In genomic region chr11:98545544-98546175, GRCh38 we compare ENCODE assay signal across 17 cellular contexts.
"Had no signal": no experiment of that assay in that cellular context is flagged by ENCODE, and none has a peak within 500 bp of the region (broad histone marks: within the 10 kb centered on the region; RNA-seq: fewer than 3 reads in every experiment).

No MANE protein-coding gene starts in this region.

- H3K4me3 Mint-ChIP-seq: endodermal cell; mesothelial cell of epicardium; natural killer cell; stimulated activated memory B cell treated with anti-CD40 and anti-IgM and Interleukin-4, amounts not matched to agents 10 μg/mL and 1 μg/mL and 100 μg/mL, for 72 hours; stimulated activated naive CD8-positive, alpha-beta T cell treated with anti-CD3 and anti-CD28 coated beads, Interleukin-15, Interleukin-2, amounts not matched to agents 100 ng/mL and 50 ng/mL, for 24 hours had no signal

- H3K27ac Mint-ChIP-seq: endodermal cell; mesothelial cell of epicardium; natural killer cell; stimulated activated memory B cell treated with anti-CD40 and anti-IgM and Interleukin-4, amounts not matched to agents 10 μg/mL and 1 μg/mL and 100 μg/mL, for 72 hours; stimulated activated naive CD8-positive, alpha-beta T cell treated with anti-CD3 and anti-CD28 coated beads, Interleukin-15, Interleukin-2, amounts not matched to agents 100 ng/mL and 50 ng/mL, for 24 hours had no signal

- H3K27me3 ChIP-seq: colonic mucosa, foreskin keratinocyte, spleen, tibial artery, upper lobe of left lung, uterus had no signal

- H3K27me3 Mint-ChIP-seq: stimulated activated memory B cell treated with anti-CD40 and anti-IgM and Interleukin-4, amounts not matched to agents 10 μg/mL and 1 μg/mL and 100 μg/mL, for 72 hours; stimulated activated naive CD8-positive, alpha-beta T cell treated with anti-CD3 and anti-CD28 coated beads, Interleukin-15, Interleukin-2, amounts not matched to agents 100 ng/mL and 50 ng/mL, for 24 hours had no signal

- H3K4me1 Mint-ChIP-seq: endodermal cell; mesothelial cell of epicardium; natural killer cell; stimulated activated memory B cell treated with anti-CD40 and anti-IgM and Interleukin-4, amounts not matched to agents 10 μg/mL and 1 μg/mL and 100 μg/mL, for 72 hours had no signal

- DNase-seq: colonic mucosa; dermis blood vessel endothelial cell; endodermal cell; erythroblast; foreskin keratinocyte; kidney glomerular epithelial cell; natural killer cell; spleen; stimulated activated CD4-positive, alpha-beta T cell treated with anti-CD3 and anti-CD28 coated beads, Interleukin-15, amount 100 ng/mL, for 24 hours; stimulated activated CD4-positive, alpha-beta T cell treated with anti-CD3 and anti-CD28 coated beads, Interleukin-1b, Interleukin-23, amount 100 ng/mL, for 48 hours; stimulated activated CD4-positive, alpha-beta T cell treated with anti-CD3 and anti-CD28 coated beads, Interleukin-4, amount 100 ng/mL, for 24 hours; tibial artery; upper lobe of left lung; uterus had no signal

- H3K4me1 ChIP-seq: colonic mucosa, foreskin keratinocyte, spleen, tibial artery, upper lobe of left lung, uterus had no signal

- H3K4me3 ChIP-seq: colonic mucosa, spleen, tibial artery, upper lobe of left lung, uterus had no signal

- H3K36me3 Mint-ChIP-seq: stimulated activated memory B cell treated with anti-CD40 and anti-IgM and Interleukin-4, amounts not matched to agents 10 μg/mL and 1 μg/mL and 100 μg/mL, for 72 hours had no signal

- H3K9me3 ChIP-seq: colonic mucosa, tibial artery, upper lobe of left lung, uterus had no signal

- H3K36me3 ChIP-seq: colonic mucosa, spleen, tibial artery, upper lobe of left lung, uterus had no signal
